In the genomic region with DNA sequence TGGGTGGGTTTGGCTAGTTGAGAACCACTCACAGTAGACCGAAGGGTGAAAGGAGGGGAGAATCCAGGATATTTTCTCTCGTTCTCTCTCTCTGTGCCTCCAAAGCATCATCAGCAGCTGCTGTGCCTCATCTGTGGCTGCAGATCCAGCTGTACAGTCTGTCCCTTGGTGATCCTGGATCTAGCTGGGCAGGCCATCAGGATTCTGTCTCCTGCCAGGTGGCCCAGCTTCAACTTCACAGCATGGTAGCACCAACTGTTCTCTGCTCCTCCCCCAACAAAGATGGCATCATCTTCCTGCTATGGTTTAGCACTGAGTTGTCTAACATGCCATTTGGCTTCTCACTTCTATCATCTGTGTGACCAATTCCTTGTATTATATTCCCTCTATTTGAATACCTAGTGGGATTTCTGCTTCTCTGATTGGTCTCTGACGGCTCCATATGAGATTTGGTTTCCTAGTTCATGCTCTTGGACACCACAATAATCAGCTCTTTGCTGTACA, we compare ENCODE assay signal across 15 cellular contexts.
"Had no signal": no experiment of that assay in that cellular context is flagged by ENCODE, and none has a peak within 500 bp of the region (broad histone marks: within the 10 kb centered on the region; RNA-seq: fewer than 3 reads in every experiment).

No MANE protein-coding gene starts in this region.

- H3K9me3 ChIP-seq: esophagus squamous epithelium, prostate gland, thoracic aorta, upper lobe of left lung had no signal

- H3K36me3 ChIP-seq: esophagus squamous epithelium, prostate gland, thoracic aorta, upper lobe of left lung had no signal

- DNase-seq: activated CD4-positive, alpha-beta T cell treated with anti-CD3 and anti-CD28 coated beads, Interleukin-2, amount 50 U/mL, for 48 hours; activated gamma-delta T cell; effector memory CD8-positive, alpha-beta T cell; esophagus squamous epithelium; hypothalamus; nephron progenitor cell; right cardiac atrium; small intestine; stimulated activated CD4-positive, alpha-beta T cell treated with anti-CD3 and anti-CD28 coated beads, Interleukin-15, amount 100 ng/mL, for 24 hours; stimulated activated CD4-positive, alpha-beta T cell treated with anti-CD3 and anti-CD28 coated beads, Interleukin-2, amount 100 ng/mL, for 48 hours; upper lobe of left lung had no signal

- H3K4me3 ChIP-seq: esophagus squamous epithelium, lung, prostate gland, thoracic aorta, upper lobe of left lung had no signal

- H3K4me1 ChIP-seq: prostate gland had no signal

- ATAC-seq: effector memory CD8-positive, alpha-beta T cell; left lobe of liver; right cardiac atrium had no signal

- H3K27ac ChIP-seq: esophagus squamous epithelium, prostate gland, thoracic aorta, upper lobe of left lung had no signal

- H3K27me3 ChIP-seq: upper lobe of left lung had no signal
